27 cellular contexts compared by ENCODE assay signal in the genomic region with DNA sequence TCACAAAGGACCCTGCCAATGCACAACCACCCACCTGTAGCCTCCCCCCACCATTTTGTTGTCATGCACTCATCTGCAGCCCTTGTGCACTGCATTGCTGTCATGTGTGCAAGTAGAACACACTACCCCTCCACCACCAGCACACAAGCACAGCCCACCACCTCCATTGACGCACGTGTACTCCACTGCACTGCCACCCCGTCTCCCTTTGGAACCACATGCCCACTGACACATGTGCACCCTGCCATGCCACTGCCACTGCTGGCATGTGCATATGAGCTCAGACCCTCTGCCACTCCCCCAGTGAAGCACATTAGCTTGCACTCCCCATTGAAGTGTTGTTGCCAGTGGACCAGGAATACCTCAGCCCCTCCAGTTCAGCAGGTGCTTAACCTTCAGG.
"Had no signal": no experiment of that assay in that cellular context is flagged by ENCODE, and none has a peak within 500 bp of the region (broad histone marks: within the 10 kb centered on the region; RNA-seq: fewer than 3 reads in every experiment).

No MANE protein-coding gene starts in this region.

- H3K27ac ChIP-seq: colonic mucosa, esophagus muscularis mucosa, foreskin keratinocyte, gastroesophageal sphincter, heart left ventricle, lower lobe of right lung, prostate gland, right atrium auricular region, sigmoid colon, testis, tibial artery, upper lobe of left lung, vagina had no signal

- H3K9me3 ChIP-seq: colonic mucosa, gastroesophageal sphincter, lower lobe of right lung, prostate gland, testis, upper lobe of left lung, vagina had no signal

- DNase-seq: colonic mucosa; effector CD8-positive, alpha-beta T cell; endodermal cell; foreskin keratinocyte; heart left ventricle; hypothalamus; immature natural killer cell; islet precursor cell; kidney glomerular epithelial cell; left colon; left ventricle myocardium superior; lower lobe of right lung; natural killer cell; sigmoid colon; stimulated activated CD4-positive, alpha-beta T cell treated with anti-CD3 and anti-CD28 coated beads, Interleukin-4, amount 100 ng/mL, for 4 hours; stimulated activated naive CD8-positive, alpha-beta T cell treated with anti-CD3 and anti-CD28 coated beads, Interleukin-15, Interleukin-2, amounts not matched to agents 100 U/mL and 50 U/mL, for 24 hours; substantia nigra; testis; tibial artery had no signal

- H3K27ac Mint-ChIP-seq: dendritic cell treated with granulocyte-macrophage colony-stimulating factor and Interleukin-4, amounts not matched to agents 40 ng/mL and 50 ng/mL, for 4 days; endodermal cell; immature natural killer cell; natural killer cell; stimulated activated memory B cell treated with anti-CD40 and anti-IgM and Interleukin-4, amounts not matched to agents 10 μg/mL and 1 μg/mL and 100 μg/mL, for 72 hours had no signal

- H3K36me3 Mint-ChIP-seq: stimulated activated memory B cell treated with anti-CD40 and anti-IgM and Interleukin-4, amounts not matched to agents 10 μg/mL and 1 μg/mL and 100 μg/mL, for 72 hours had no signal

- H3K4me1 Mint-ChIP-seq: endodermal cell; immature natural killer cell; natural killer cell; stimulated activated memory B cell treated with anti-CD40 and anti-IgM and Interleukin-4, amounts not matched to agents 10 μg/mL and 1 μg/mL and 100 μg/mL, for 72 hours had no signal

- H3K27me3 ChIP-seq: colonic mucosa, esophagus muscularis mucosa, foreskin keratinocyte, gastroesophageal sphincter, heart left ventricle, right atrium auricular region, sigmoid colon, testis, tibial artery, upper lobe of left lung, vagina had no signal

- H3K4me3 ChIP-seq: colonic mucosa, esophagus muscularis mucosa, gastroesophageal sphincter, heart left ventricle, lower lobe of right lung, prostate gland, right atrium auricular region, sigmoid colon, testis, tibial artery, upper lobe of left lung, vagina had no signal

- ATAC-seq: foreskin keratinocyte; gastroesophageal sphincter; heart left ventricle; left colon; left ventricle myocardium superior; lower lobe of right lung; natural killer cell; stimulated activated memory B cell treated with anti-CD40 and anti-IgM and Interleukin-4, amounts not matched to agents 10 μg/mL and 1 μg/mL and 100 μg/mL, for 72 hours; stimulated activated naive CD8-positive, alpha-beta T cell treated with anti-CD3 and anti-CD28 coated beads, Interleukin-15, Interleukin-2, amounts not matched to agents 100 U/mL and 50 U/mL, for 24 hours had no signal

- H3K9me3 Mint-ChIP-seq: endodermal cell had no signal

- H3K36me3 ChIP-seq: colonic mucosa, esophagus muscularis mucosa, gastroesophageal sphincter, heart left ventricle, lower lobe of right lung, prostate gland, right atrium auricular region, sigmoid colon, tibial artery, upper lobe of left lung, vagina had no signal

- H3K4me1 ChIP-seq: colonic mucosa, esophagus muscularis mucosa, foreskin keratinocyte, gastroesophageal sphincter, heart left ventricle, lower lobe of right lung, prostate gland, right atrium auricular region, sigmoid colon, testis, tibial artery, upper lobe of left lung, vagina had no signal

- H3K27me3 Mint-ChIP-seq: dendritic cell treated with granulocyte-macrophage colony-stimulating factor and Interleukin-4, amounts not matched to agents 40 ng/mL and 50 ng/mL, for 4 days; stimulated activated memory B cell treated with anti-CD40 and anti-IgM and Interleukin-4, amounts not matched to agents 10 μg/mL and 1 μg/mL and 100 μg/mL, for 72 hours had no signal

- H3K4me3 Mint-ChIP-seq: dendritic cell treated with granulocyte-macrophage colony-stimulating factor and Interleukin-4, amounts not matched to agents 40 ng/mL and 50 ng/mL, for 4 days; endodermal cell; immature natural killer cell; natural killer cell; stimulated activated memory B cell treated with anti-CD40 and anti-IgM and Interleukin-4, amounts not matched to agents 10 μg/mL and 1 μg/mL and 100 μg/mL, for 72 hours had no signal
